26 cellular contexts compared by ENCODE assay signal in genomic region chr3:126886217-126886616, GRCh38.
DNase-seq lines count a peak whose midpoint lies in the region; ATAC-seq, FAIRE-seq and TF ChIP-seq lines count a peak whose summit lies in the region.
"Had no signal": no experiment of that assay in that cellular context is flagged by ENCODE, and none has a peak within 500 bp of the region (broad histone marks: within the 10 kb centered on the region; RNA-seq: fewer than 3 reads in every experiment).

No MANE protein-coding gene starts in this region.

- no peaks in the 10 kb centered on the region for H3K79me2 ChIP-seq in astrocyte (ENCODE audit: insufficient read depth, low read length)

- DNase-seq in HT1080 (ENCODE audit: low read depth) = peak; percentile 72
- DNase-seq in astrocyte (ENCODE audit: low read depth) = peak; percentile 36
- DNase-seq in glomerular endothelial cell (ENCODE audit: extremely low read depth, low read depth, low spot score) = peak; percentile 12
- no peak for DNase-seq in stimulated activated effector memory CD8-positive, alpha-beta T cell treated with anti-CD3 and anti-CD28 coated beads, Interleukin-12 subunit alpha, Interleukin-12 subunit beta, amount 100 ng/mL, for 72 hours (ENCODE audit: low spot score in 2 of 2)
- no peak for DNase-seq in activated CD4-positive, CD25-positive, alpha-beta regulatory T cell treated with anti-CD3 and anti-CD28 coated beads, Interleukin-2, amount 50 U/mL, for 72 hours
- no peak for DNase-seq in cerebellum (ENCODE audit: low spot score)
- DNase-seq in Right ventricle myocardium superior = no peak
- DNase-seq: activated CD4-positive, alpha-beta T cell treated with anti-CD3 and anti-CD28 coated beads for 4 hours; activated naive CD4-positive, alpha-beta T cell treated with anti-CD3 and anti-CD28 coated beads, Interleukin-2, amount 10 ng/mL, durations not matched to agents 7 days and 5 days; activated T-cell treated with anti-CD3 and anti-CD28 coated beads, Interleukin-2, amount 50 U/mL, for 48 hours; anterior cingulate cortex; CD4-positive, alpha-beta T cell; cerebellar nuclear complex; DMS153; HCEC 1CT; KBM-7; midbrain; NCI-H2227 treated with DMSO at 0.1 percent for 48 hours; pancreas; stimulated activated CD4-positive, alpha-beta T cell treated with anti-CD3 and anti-CD28 coated beads, Interleukin-15, amount 100 ng/mL, for 24 hours; stimulated activated CD8-positive, alpha-beta memory T cell treated with anti-CD3 and anti-CD28 coated beads, Interleukin-4, amount 100 ng/mL, for 48 hours had no signal

- H3K36me3 Mint-ChIP-seq in astrocyte (ENCODE audit: low read depth, unreplicated experiment) = peaks cover 6% of the 10 kb centered on the region
- no peaks in the 10 kb centered on the region for H3K36me3 Mint-ChIP-seq in stimulated activated effector memory CD8-positive, alpha-beta T cell treated with anti-CD3 and anti-CD28 coated beads, Interleukin-12 subunit alpha, Interleukin-12 subunit beta, amount 100 ng/mL, for 72 hours
- H3K36me3 Mint-ChIP-seq: activated naive CD4-positive, alpha-beta T cell treated with anti-CD3 and anti-CD28 coated beads, Interleukin-2, amount 10 ng/mL, durations not matched to agents 7 days and 5 days; natural killer cell treated with Interleukin-12 subunit alpha and Interleukin-12 subunit beta and Interleukin-15 and Interleukin-18, amount 100 ng/mL, for 72 hours had no signal

- no peak overlapping the region for H3K4me3 ChIP-seq in astrocyte (ENCODE audit: insufficient read depth, low read depth, low read length)
- H3K4me3 ChIP-seq: pancreas had no signal

- H3K4me2 ChIP-seq in astrocyte (ENCODE audit: low read length) = no peak overlapping the region

- no peaks in the 10 kb centered on the region for H4K20me1 ChIP-seq in astrocyte (ENCODE audit: insufficient read depth, low read length)

- H3K4me3 Mint-ChIP-seq in astrocyte (ENCODE audit: unreplicated experiment) = no peak overlapping the region
- H3K4me3 Mint-ChIP-seq in stimulated activated effector memory CD8-positive, alpha-beta T cell treated with anti-CD3 and anti-CD28 coated beads, Interleukin-12 subunit alpha, Interleukin-12 subunit beta, amount 100 ng/mL, for 72 hours = no peak overlapping the region
- H3K4me3 Mint-ChIP-seq: activated naive CD4-positive, alpha-beta T cell treated with anti-CD3 and anti-CD28 coated beads, Interleukin-2, amount 10 ng/mL, durations not matched to agents 7 days and 5 days; CD4-positive, alpha-beta T cell; natural killer cell treated with Interleukin-12 subunit alpha and Interleukin-12 subunit beta and Interleukin-15 and Interleukin-18, amount 100 ng/mL, for 72 hours; T-helper 1 cell treated with Interleukin-12 subunit alpha and Interleukin-12 subunit beta and Interleukin-4 antibody, amounts not matched to agents 30 μg/mL and 1 μg/mL, for 36 hours had no signal

- no peaks in the 10 kb centered on the region for H3K36me3 ChIP-seq in astrocyte (ENCODE audit: insufficient read depth, low read length)
- H3K36me3 ChIP-seq: pancreas had no signal

- no peaks in the 10 kb centered on the region for H3K9me3 ChIP-seq in astrocyte (ENCODE audit: insufficient read depth, low read depth, low read length)
- H3K9me3 ChIP-seq: pancreas had no signal

- TF ChIP-seq CTCF in astrocyte (IDR thresholded peaks at IDR 0.05; ENCODE audit: insufficient read depth, low read depth, low read length) = no peak

- intact Hi-C loops in Right ventricle myocardium superior (cut with DNase I) = no loop called here

- H3K4me1 ChIP-seq in astrocyte (ENCODE audit: insufficient read depth, low read length) = no peaks in the 10 kb centered on the region
- H3K4me1 ChIP-seq: pancreas had no signal

- H3K27ac Mint-ChIP-seq in astrocyte (ENCODE audit: unreplicated experiment) = no peak overlapping the region
- H3K27ac Mint-ChIP-seq in stimulated activated effector memory CD8-positive, alpha-beta T cell treated with anti-CD3 and anti-CD28 coated beads, Interleukin-12 subunit alpha, Interleukin-12 subunit beta, amount 100 ng/mL, for 72 hours = peak overlapping the region; percentile 54
- H3K27ac Mint-ChIP-seq: activated naive CD4-positive, alpha-beta T cell treated with anti-CD3 and anti-CD28 coated beads, Interleukin-2, amount 10 ng/mL, durations not matched to agents 7 days and 5 days; CD4-positive, alpha-beta T cell; natural killer cell treated with Interleukin-12 subunit alpha and Interleukin-12 subunit beta and Interleukin-15 and Interleukin-18, amount 100 ng/mL, for 72 hours; T-helper 1 cell treated with Interleukin-12 subunit alpha and Interleukin-12 subunit beta and Interleukin-4 antibody, amounts not matched to agents 30 μg/mL and 1 μg/mL, for 36 hours had no signal

- no peak overlapping the region for H3K27ac ChIP-seq in astrocyte (ENCODE audit: low read depth, low read length)
- H3K27ac ChIP-seq: pancreas had no signal

- peaks cover 2% of the 10 kb centered on the region for H3K27me3 Mint-ChIP-seq in astrocyte (ENCODE audit: low read depth, unreplicated experiment)
- H3K27me3 Mint-ChIP-seq: activated naive CD4-positive, alpha-beta T cell treated with anti-CD3 and anti-CD28 coated beads, Interleukin-2, amount 10 ng/mL, durations not matched to agents 7 days and 5 days; CD4-positive, alpha-beta T cell had no signal

- no peak overlapping the region for H2AFZ ChIP-seq in astrocyte (ENCODE audit: low read depth, low read length)

- H3K9ac ChIP-seq in astrocyte (ENCODE audit: low read length) = no peak overlapping the region

- FAIRE-seq in astrocyte (lab: Jason Lieb, UNC) = no peak
- FAIRE-seq: pancreas had no signal

- H3K27me3 ChIP-seq in astrocyte (ENCODE audit: insufficient read depth, low read length) = no peaks in the 10 kb centered on the region
- H3K27me3 ChIP-seq: pancreas had no signal

- peaks cover 12% of the 10 kb centered on the region for H3K4me1 Mint-ChIP-seq in astrocyte (ENCODE audit: low read depth, unreplicated experiment)
- peaks cover 21% of the 10 kb centered on the region for H3K4me1 Mint-ChIP-seq in stimulated activated effector memory CD8-positive, alpha-beta T cell treated with anti-CD3 and anti-CD28 coated beads, Interleukin-12 subunit alpha, Interleukin-12 subunit beta, amount 100 ng/mL, for 72 hours

- H3K9me3 Mint-ChIP-seq in astrocyte (ENCODE audit: unreplicated experiment) = no peaks in the 10 kb centered on the region
- H3K9me3 Mint-ChIP-seq in stimulated activated effector memory CD8-positive, alpha-beta T cell treated with anti-CD3 and anti-CD28 coated beads, Interleukin-12 subunit alpha, Interleukin-12 subunit beta, amount 100 ng/mL, for 72 hours = no peaks in the 10 kb centered on the region
- H3K9me3 Mint-ChIP-seq: activated naive CD4-positive, alpha-beta T cell treated with anti-CD3 and anti-CD28 coated beads, Interleukin-2, amount 10 ng/mL, durations not matched to agents 7 days and 5 days; CD4-positive, alpha-beta T cell; natural killer cell treated with Interleukin-12 subunit alpha and Interleukin-12 subunit beta and Interleukin-15 and Interleukin-18, amount 100 ng/mL, for 72 hours; T-helper 1 cell treated with Interleukin-12 subunit alpha and Interleukin-12 subunit beta and Interleukin-4 antibody, amounts not matched to agents 30 μg/mL and 1 μg/mL, for 36 hours had no signal

- ATAC-seq in stimulated activated effector memory CD8-positive, alpha-beta T cell treated with anti-CD3 and anti-CD28 coated beads, Interleukin-12 subunit alpha, Interleukin-12 subunit beta, amount 100 ng/mL, for 72 hours = no peak
- ATAC-seq in Right ventricle myocardium superior (ENCODE audit: poor library complexity) = no peak
- ATAC-seq: left lobe of liver; natural killer cell treated with Interleukin-12 subunit alpha and Interleukin-12 subunit beta and Interleukin-15 and Interleukin-18, amount 100 ng/mL, for 72 hours; pancreas; Right ventricle myocardium inferior; sciatic nerve had no signal

Comparison
In these comparisons a context has a peak if more than half of its experiments do, and no peak if none do; other contexts are left out.
1. DNase-seq: peak in HT1080 (single experiment), astrocyte (single experiment) and glomerular endothelial cell (single experiment); none in stimulated activated effector memory CD8-positive, alpha-beta T cell treated with anti-CD3 and anti-CD28 coated beads, Interleukin-12 subunit alpha, Interleukin-12 subunit beta, amount 100 ng/mL, for 72 hours (0 of 2), activated CD4-positive, CD25-positive, alpha-beta regulatory T cell treated with anti-CD3 and anti-CD28 coated beads, Interleukin-2, amount 50 U/mL, for 72 hours (single experiment), cerebellum (single experiment) and Right ventricle myocardium superior (single experiment).